ENCODE assay signal across 8 cellular contexts in the genomic region with DNA sequence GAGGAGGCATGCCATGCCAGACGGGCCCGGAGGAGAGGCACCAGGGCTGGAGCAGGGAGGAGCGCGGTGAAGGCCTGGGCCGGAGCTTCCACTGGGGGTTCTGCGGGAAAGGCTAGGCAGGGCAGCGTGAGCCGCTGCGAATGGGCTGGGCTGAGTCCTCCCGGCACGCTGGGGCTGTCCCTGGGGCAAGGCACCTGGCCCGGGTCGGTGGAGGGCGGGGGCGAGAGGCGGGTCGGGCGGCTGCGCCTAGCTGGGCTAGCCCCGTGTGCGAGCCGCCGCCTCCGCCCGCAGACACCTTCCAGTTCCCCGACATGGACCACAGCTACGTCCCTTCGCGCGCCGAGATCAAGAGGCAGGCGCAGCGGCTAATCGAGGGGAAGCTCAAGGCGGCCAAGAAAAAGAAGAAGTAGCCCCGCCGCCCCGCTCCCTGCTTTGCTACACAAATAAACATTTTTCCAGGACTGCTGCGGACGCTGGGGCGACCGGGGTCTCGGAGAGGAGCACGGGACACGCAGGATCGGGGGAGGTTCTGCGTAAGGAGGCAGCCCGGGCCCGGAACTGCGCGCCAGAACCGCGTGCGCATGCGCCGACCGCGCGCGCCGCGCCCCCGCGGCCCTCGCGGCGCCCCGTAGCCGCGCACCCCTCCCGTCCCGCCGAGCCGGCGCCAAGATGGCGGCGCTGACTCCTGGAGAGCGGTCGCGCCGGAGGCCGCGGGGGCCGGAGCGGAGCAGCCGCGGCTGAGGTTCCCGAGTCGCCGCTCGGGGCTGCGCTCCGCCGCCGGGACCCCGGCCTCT.
A peak's percentile ranks its signal among the peaks of the same experiment; 100 is the strongest.
DNase-seq lines count a peak whose midpoint lies in the region; ATAC-seq, FAIRE-seq and TF ChIP-seq lines count a peak whose summit lies in the region.

A gene with protein sequence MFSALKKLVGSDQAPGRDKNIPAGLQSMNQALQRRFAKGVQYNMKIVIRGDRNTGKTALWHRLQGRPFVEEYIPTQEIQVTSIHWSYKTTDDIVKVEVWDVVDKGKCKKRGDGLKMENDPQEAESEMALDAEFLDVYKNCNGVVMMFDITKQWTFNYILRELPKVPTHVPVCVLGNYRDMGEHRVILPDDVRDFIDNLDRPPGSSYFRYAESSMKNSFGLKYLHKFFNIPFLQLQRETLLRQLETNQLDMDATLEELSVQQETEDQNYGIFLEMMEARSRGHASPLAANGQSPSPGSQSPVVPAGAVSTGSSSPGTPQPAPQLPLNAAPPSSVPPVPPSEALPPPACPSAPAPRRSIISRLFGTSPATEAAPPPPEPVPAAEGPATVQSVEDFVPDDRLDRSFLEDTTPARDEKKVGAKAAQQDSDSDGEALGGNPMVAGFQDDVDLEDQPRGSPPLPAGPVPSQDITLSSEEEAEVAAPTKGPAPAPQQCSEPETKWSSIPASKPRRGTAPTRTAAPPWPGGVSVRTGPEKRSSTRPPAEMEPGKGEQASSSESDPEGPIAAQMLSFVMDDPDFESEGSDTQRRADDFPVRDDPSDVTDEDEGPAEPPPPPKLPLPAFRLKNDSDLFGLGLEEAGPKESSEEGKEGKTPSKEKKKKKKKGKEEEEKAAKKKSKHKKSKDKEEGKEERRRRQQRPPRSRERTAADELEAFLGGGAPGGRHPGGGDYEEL (plus strand): TSS at position 668 of the 794 bp plus-strand sequence. CDS start 249 bp downstream, outside the sequence.

- peaks cover 38% of the 10 kb centered on the region for H3K36me3 ChIP-seq in OCI-LY1 (ENCODE audit: insufficient read depth, low read length)
- no peaks in the 10 kb centered on the region for H3K36me3 ChIP-seq in mucosa of stomach (ENCODE audit: control insufficient read depth, insufficient read depth, low read length)

- H3F3A ChIP-seq in OCI-LY1 (ENCODE audit: insufficient read depth, low read length), result no peaks in the 10 kb centered on the region

- peak within 1 kb of the TSS; percentile 52 for H3K27ac ChIP-seq in OCI-LY1 (ENCODE audit: low read depth, low read length, poor library complexity, severe bottlenecking)

- H3K9me2 ChIP-seq in OCI-LY1 (ENCODE audit: low read depth, low read length), result no peaks in the 10 kb centered on the region

- peak within 1 kb of the TSS; percentile 96 for H3K4me2 ChIP-seq in OCI-LY1 (ENCODE audit: low read length)

- TF ChIP-seq CTCF in OCI-LY1 (IDR thresholded peaks at IDR 0.05; ENCODE audit: low read length), result no peak

- H3K9ac ChIP-seq in OCI-LY1 (ENCODE audit: low read length), result peak within 1 kb of the TSS; percentile 98
- peak within 1 kb of the TSS; percentile 74 for H3K9ac ChIP-seq in mucosa of stomach (ENCODE audit: low read length)

- TF ChIP-seq POLR2A in erythroblast (IDR thresholded peaks at IDR 0.05; ENCODE audit: low read length), result peak; percentile 85

- peak within 1 kb of the TSS; percentile 97 for H3K4me3 ChIP-seq in OCI-LY1 (ENCODE audit: low read depth, low read length, poor library complexity, severe bottlenecking)
- peak within 1 kb of the TSS; percentile 34 for H3K4me3 ChIP-seq in mucosa of stomach (ENCODE audit: low read length)

- no peak within 1 kb of the TSS for H2AFZ ChIP-seq in OCI-LY1 (ENCODE audit: low read length)

- DNase-seq in C1 segment of cervical spinal cord (lab: John Stamatoyannopoulos, UW) (peak in 12 of 14 donors; percentile 47 to 88 (median 72)), GM19239 (ENCODE audit: insufficient read length, low spot score) (peak; percentile 99), activated T-cell treated with anti-CD3 and anti-CD28 coated beads for 4 hours (peak; percentile 67), erythroblast (lab: John Stamatoyannopoulos, UW) (peak; percentile 86 to 93)
- peak; percentile 85 for DNase-seq in stimulated activated CD8-positive, alpha-beta memory T cell treated with anti-CD3 and anti-CD28 coated beads, Interleukin-4, amount 100 ng/mL, for 48 hours

- H3K9me3 ChIP-seq in OCI-LY1 (ENCODE audit: low read length) (no peaks in the 10 kb centered on the region), mucosa of stomach (ENCODE audit: control insufficient read depth, low read length) (no peaks in the 10 kb centered on the region)

- peak; percentile 55 for FAIRE-seq in GM19239 (lab: Jason Lieb, UNC)

- peaks cover 31% of the 10 kb centered on the region for H3K4me1 ChIP-seq in OCI-LY1 (ENCODE audit: insufficient read depth, low read length, severe bottlenecking)
- H3K4me1 ChIP-seq in mucosa of stomach (ENCODE audit: control insufficient read depth, insufficient read depth, low read length), result peaks cover 11% of the 10 kb centered on the region

- H3K27me3 ChIP-seq in OCI-LY1 (ENCODE audit: insufficient read depth, low read length), result no peaks in the 10 kb centered on the region
- H3K27me3 ChIP-seq in mucosa of stomach (ENCODE audit: control insufficient read depth, insufficient read depth, low read length), result peaks cover under 1% of the 10 kb centered on the region

- H4K20me1 ChIP-seq in OCI-LY1 (ENCODE audit: insufficient read depth, low read length), result no peaks in the 10 kb centered on the region

- peaks cover 27% of the 10 kb centered on the region for H3K79me2 ChIP-seq in OCI-LY1 (ENCODE audit: insufficient read depth, low read length)

- ATAC-seq in HG03439 (IDR thresholded peaks at IDR 0.05; ENCODE audit: unreplicated experiment), result peak; percentile 63

Comparison
In these comparisons a context has a peak if more than half of its experiments do, and no peak if none do; other contexts are left out.
1. Peak in every context shown above with its lines: DNase-seq, ATAC-seq, H3K4me3 ChIP-seq and H3K27ac ChIP-seq.